8 cellular contexts compared by ENCODE assay signal in the genomic region with DNA sequence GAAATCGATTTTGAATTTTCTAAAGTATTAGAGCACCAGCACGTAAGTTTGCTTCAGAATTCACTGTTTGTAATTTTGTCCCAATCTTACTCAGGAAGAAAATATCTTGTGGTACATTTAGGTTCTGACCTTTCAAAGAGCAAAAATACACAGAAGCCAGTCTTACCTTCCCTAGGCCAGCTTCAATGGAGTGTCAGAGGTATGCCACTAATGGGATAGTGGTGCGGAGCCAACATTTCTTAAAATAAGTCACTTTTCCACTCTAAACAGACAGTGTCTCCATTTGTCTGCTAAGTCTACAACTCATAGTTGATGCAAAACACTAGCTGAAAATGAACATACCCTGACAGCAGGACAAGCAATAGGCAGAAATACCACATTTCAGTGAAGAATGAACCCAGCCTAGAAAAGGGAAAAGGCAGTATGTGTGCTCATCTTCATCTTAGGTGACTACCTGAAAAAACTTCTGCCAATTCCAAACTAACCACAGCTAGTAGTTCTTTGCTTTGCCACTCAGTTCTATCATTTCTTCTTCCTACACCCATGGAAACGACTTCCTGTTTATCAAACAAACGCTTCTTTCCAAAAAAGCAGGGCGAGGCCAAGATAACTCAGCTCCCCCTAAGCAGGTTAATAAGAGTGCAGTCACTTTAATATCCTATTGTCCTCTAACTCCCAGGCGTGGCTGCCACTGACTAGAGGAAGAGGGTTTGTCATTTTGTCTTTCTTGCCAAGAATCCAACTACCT.
DNase-seq lines count a peak whose midpoint lies in the region; ATAC-seq and TF ChIP-seq lines count a peak whose summit lies in the region.

No MANE protein-coding gene starts in this region.

- peak; percentile 78 to 85 for ATAC-seq in activated naive CD4-positive, alpha-beta T cell treated with anti-CD3 and anti-CD28 coated beads, Interleukin-2, amount 50 U/mL, for 72 hours
- peak; percentile 31 for ATAC-seq in lung (ENCODE audit: insufficient read depth, low FRiP score)
- no peak for ATAC-seq in GM21717 (IDR thresholded peaks at IDR 0.05; ENCODE audit: unreplicated experiment)
- ATAC-seq in HG03432 (IDR thresholded peaks at IDR 0.05; ENCODE audit: unreplicated experiment) = no peak

- DNase-seq in AML-193 (lab: John Stamatoyannopoulos, UW) (peak; percentile 22 to 45), Kasumi-1 (lab: John Stamatoyannopoulos, UW) (peak; percentile 22 to 50), lung (ENCODE audit: low spot score) (no peak), ovary (no peak), NCI-H345 (lab: John Stamatoyannopoulos, UW) (no peak)
- peak in 1 of 2 donors; percentile 47 for DNase-seq in activated naive CD4-positive, alpha-beta T cell treated with anti-CD3 and anti-CD28 coated beads, Interleukin-2, amount 50 U/mL, for 72 hours (ENCODE audit: low spot score in 2 of 2)

- H3K27ac Mint-ChIP-seq in activated naive CD4-positive, alpha-beta T cell treated with anti-CD3 and anti-CD28 coated beads, Interleukin-2, amount 50 U/mL, for 72 hours = peak overlapping the region; percentile 69 to 95

- no peak overlapping the region for H3K4me3 ChIP-seq in lung
- no peak overlapping the region for H3K4me3 ChIP-seq in ovary

- H3K9me3 Mint-ChIP-seq in activated naive CD4-positive, alpha-beta T cell treated with anti-CD3 and anti-CD28 coated beads, Interleukin-2, amount 50 U/mL, for 72 hours = peaks cover 0 to 15% of the 10 kb centered on the region in 2 donors

- H3K27ac ChIP-seq in lung (ENCODE audit: low read depth in 1 of 2, low read length in 1 of 2) = peak overlapping the region in 1 of 2 donors; percentile 39
- no peak overlapping the region for H3K27ac ChIP-seq in ovary

- WGBS in lung, 2 donors = 45 to 50% methylated on average over 7 of the region's 7 CpGs
- whole genome bisulfite sequencing in ovary, 3 donors = 67 to 81% (median 76%) methylated on average over 7 of the region's 7 CpGs

- peaks cover 4 to 37% of the 10 kb centered on the region in 2 donors for H3K4me1 ChIP-seq in lung (ENCODE audit: control insufficient read depth in 2 of 2, insufficient read depth in 2 of 2, low read length in 2 of 2)
- no peaks in the 10 kb centered on the region for H3K4me1 ChIP-seq in ovary (ENCODE audit: insufficient read depth)

- H3K36me3 Mint-ChIP-seq in activated naive CD4-positive, alpha-beta T cell treated with anti-CD3 and anti-CD28 coated beads, Interleukin-2, amount 50 U/mL, for 72 hours = peaks cover 1 to 17% of the 10 kb centered on the region in 2 donors

- TF ChIP-seq EP300 in ovary (IDR thresholded peaks at IDR 0.05) = no peak

- intact Hi-C loops in ovary (cut with DNase I) = no loop called here

- TF ChIP-seq CTCF in lung (IDR thresholded peaks at IDR 0.05; ENCODE audit: control extremely low read depth, extremely low read depth) = no peak
- TF ChIP-seq CTCF in ovary (IDR thresholded peaks at IDR 0.05) = no peak

- H3K27me3 ChIP-seq in lung (ENCODE audit: control insufficient read depth, insufficient read depth) (no peaks in the 10 kb centered on the region), ovary (no peaks in the 10 kb centered on the region)

- H3K36me3 ChIP-seq in lung (ENCODE audit: control insufficient read depth in 2 of 2, insufficient read depth in 2 of 2, low read length in 2 of 2) (no peaks in the 10 kb centered on the region), ovary (no peaks in the 10 kb centered on the region)

- H3K9me3 ChIP-seq in lung (ENCODE audit: control insufficient read depth in 2 of 2, insufficient read depth in 1 of 2, low read length in 1 of 2) = no peaks in the 10 kb centered on the region
- H3K9me3 ChIP-seq in ovary = no peaks in the 10 kb centered on the region

- TF ChIP-seq POLR2A in ovary (IDR thresholded peaks at IDR 0.05) = no peak

Comparison
In these comparisons a context has a peak if more than half of its experiments do, and no peak if none do; other contexts are left out.
1. DNase-seq: peak in AML-193 (2 of 2) and Kasumi-1 (2 of 2); none in lung (single experiment), ovary (0 of 5) and NCI-H345 (single experiment).
2. ATAC-seq: peak in activated naive CD4-positive, alpha-beta T cell treated with anti-CD3 and anti-CD28 coated beads, Interleukin-2, amount 50 U/mL, for 72 hours (2 of 2) and lung (single experiment); none in GM21717 (single experiment) and HG03432 (single experiment).